ENCODE assay signal across 10 cellular contexts in genomic region chr12:102957339-102958050, GRCh38. TPM values are rescaled to one million over a fixed set of nuclear protein-coding genes. Genes with fewer than 3 reads are reported as not detected.
DNase-seq lines count a peak whose midpoint lies in the region; ATAC-seq, FAIRE-seq and TF ChIP-seq lines count a peak whose summit lies in the region.
"Had no signal": no experiment of that assay in that cellular context is flagged by ENCODE, and none has a peak within 500 bp of the region (broad histone marks: within the 10 kb centered on the region; RNA-seq: fewer than 3 reads in every experiment).

Gene ASCL1, plus strand, starts transcription at chr12:102957674. Its CDS starts 571 bp downstream, at chr12:102958245.

- no peak within 1 kb of the TSS for H3K18ac ChIP-seq in mesendoderm (ENCODE audit: low read length)

- peaks cover 84% of the 10 kb centered on the region for H3K27me3 Mint-ChIP-seq in chondrocyte (ENCODE audit: low read depth)

- no peak within 1 kb of the TSS for H3K4ac ChIP-seq in mesendoderm (ENCODE audit: low read depth, low read length)

- no peaks in the 10 kb centered on the region for H3K9me3 ChIP-seq in kidney (ENCODE audit: control insufficient read depth in 1 of 2, low read length in 2 of 2)

- no peak within 1 kb of the TSS for H2BK120ac ChIP-seq in mesendoderm (ENCODE audit: low read depth, low read length)

- H3K27me3 ChIP-seq in mesendoderm (ENCODE audit: insufficient read depth, low read length, poor library complexity), result peaks cover 82% of the 10 kb centered on the region

- H2BK15ac ChIP-seq in mesendoderm (replicated peaks; ENCODE audit: low read depth), result no peak within 1 kb of the TSS

- H3K56ac ChIP-seq in mesendoderm (ENCODE audit: low read length), result no peak within 1 kb of the TSS

- H3K36me3 Mint-ChIP-seq in chondrocyte (ENCODE audit: low read depth), result peaks cover 2% of the 10 kb centered on the region

- H3K4me3 ChIP-seq in mesendoderm (ENCODE audit: low read length) (no peak within 1 kb of the TSS), kidney (ENCODE audit: low read length in 2 of 2) (peak within 1 kb of the TSS in 1 of 2 donors; percentile 25)

- H3K27ac ChIP-seq in mesendoderm (ENCODE audit: low read depth, low read length) (no peak within 1 kb of the TSS), kidney (ENCODE audit: low read depth in 2 of 2, low read length in 2 of 2) (no peak within 1 kb of the TSS)

- no peak for FAIRE-seq in kidney (lab: Jason Lieb, UNC)

- no peak within 1 kb of the TSS for H3K9ac ChIP-seq in mesendoderm (ENCODE audit: low read length)
- H3K9ac ChIP-seq in kidney (ENCODE audit: low read length in 2 of 2), result no peak within 1 kb of the TSS

- H3K23ac ChIP-seq in mesendoderm (ENCODE audit: low read length), result no peak within 1 kb of the TSS

- no peak within 1 kb of the TSS for H2BK5ac ChIP-seq in mesendoderm (ENCODE audit: low read length)

- ATAC-seq in GM21515 (IDR thresholded peaks at IDR 0.05; ENCODE audit: unreplicated experiment), result peak; percentile 50

- H3K79me2 ChIP-seq in mesendoderm (ENCODE audit: control insufficient read depth, insufficient read depth, low read length), result no peaks in the 10 kb centered on the region

- H2AK5ac ChIP-seq in mesendoderm (ENCODE audit: low read length), result no peak within 1 kb of the TSS

- intact Hi-C loops in kidney (cut with DNase I), result loop anchor here (10.0 kb wide), 1 partner anchor 587 kb away; no protein-coding TSS in a partner anchor

- in situ Hi-C loops in Caki2 (cut with HindIII; ENCODE audit: low pct_unique_long_range_greater_than_20kb, low sequenced_read_pairs), result no loop called here

- TF ChIP-seq CTCF in chondrocyte (IDR thresholded peaks at IDR 0.05) (no peak), kidney (IDR thresholded peaks at IDR 0.05; ENCODE audit: borderline replicate concordance, extremely low read depth, insufficient read depth) (no peak)

- WGBS in mesendoderm (ENCODE audit: extremely low coverage, insufficient coverage, low lambda C conversion rate), result no CpG with 5 or more reads among the region's 52 CpGs

- peak within 1 kb of the TSS; percentile 57 for H3K4me2 ChIP-seq in mesendoderm (ENCODE audit: low read length)

- DNase-seq in Caki2 (ENCODE audit: low read depth), result peak; percentile 16
- peak; percentile 50 for DNase-seq in NCI-H2171 (lab: John Stamatoyannopoulos, UW)
- no peak for DNase-seq in chondrocyte (ENCODE audit: low spot score)
- peak; percentile 49 for DNase-seq in mesendoderm
- no peak for DNase-seq in ureter (ENCODE audit: low spot score)
- no peak for DNase-seq in activated effector memory CD4-positive, alpha-beta T cell treated with anti-CD3 and anti-CD28 coated beads, Interleukin-2, amount 50 U/mL, for 16 hours
- DNase-seq in kidney, result no peak

- H3K27ac Mint-ChIP-seq in chondrocyte (ENCODE audit: unreplicated experiment), result no peak within 1 kb of the TSS

- no peaks in the 10 kb centered on the region for H3K36me3 ChIP-seq in mesendoderm (ENCODE audit: control insufficient read depth, insufficient read depth, low read length)
- no peaks in the 10 kb centered on the region for H3K36me3 ChIP-seq in kidney (ENCODE audit: control insufficient read depth in 1 of 2, insufficient read depth in 2 of 2, low read length in 2 of 2)

- H3K9me3 Mint-ChIP-seq in chondrocyte (ENCODE audit: low read depth), result no peaks in the 10 kb centered on the region

- H3K4me1 Mint-ChIP-seq in chondrocyte (ENCODE audit: low read depth), result peaks cover 25% of the 10 kb centered on the region

- no peak within 1 kb of the TSS for H4K5ac ChIP-seq in mesendoderm (ENCODE audit: low read length)

- H3K4me1 ChIP-seq in mesendoderm (ENCODE audit: control insufficient read depth, low read depth, low read length), result peaks cover 2% of the 10 kb centered on the region
- peaks cover 0 to 5% of the 10 kb centered on the region in 2 donors for H3K4me1 ChIP-seq in kidney (ENCODE audit: control insufficient read depth in 1 of 2, insufficient read depth in 1 of 2, low read depth in 1 of 2, low read length in 2 of 2)

- peak within 1 kb of the TSS; percentile 82 for H3K4me3 Mint-ChIP-seq in chondrocyte (ENCODE audit: unreplicated experiment)

- no peaks in the 10 kb centered on the region for H3K79me1 ChIP-seq in mesendoderm (ENCODE audit: low read length)

- no peak within 1 kb of the TSS for H4K8ac ChIP-seq in mesendoderm (ENCODE audit: low read depth, low read length)

RNA-seq across cellular contexts. Expression of gene ASCL1, which starts in this region (rescaled TPM):
- total RNA-seq in Caki2 (2014; rRNA removed; shearing (Covaris generic); ENCODE audit: low replicate concordance), result not detected in 2 replicates
- not detected in 3 replicates for total RNA-seq in chondrocyte
- polyA plus RNA-seq in mesendoderm (2013, experiment 1 of 2), result 0.01 TPM
- polyA plus RNA-seq in mesendoderm (2013, experiment 2 of 2), result 0.01 TPM
- total RNA-seq in ureter, result not detected
- total RNA-seq in kidney, result not detected
- polyA plus RNA-seq in kidney (ENCODE audit: insufficient read depth, low read depth, low replicate concordance), result not detected
- total RNA-seq: HT1080, pulmonary artery endothelial cell had no signal

Comparison
In these comparisons a context has a peak if more than half of its experiments do, and no peak if none do; other contexts are left out.
1. Peak in DNase-seq in Caki2; RNA of the gene not detected or under 1 TPM.
2. DNase-seq: peak in NCI-H2171 (single experiment) and mesendoderm (single experiment); none in chondrocyte (single experiment), ureter (single experiment), activated effector memory CD4-positive, alpha-beta T cell treated with anti-CD3 and anti-CD28 coated beads, Interleukin-2, amount 50 U/mL, for 16 hours (single experiment) and kidney (single experiment).